24 cellular contexts compared by ENCODE assay signal in the genomic region with DNA sequence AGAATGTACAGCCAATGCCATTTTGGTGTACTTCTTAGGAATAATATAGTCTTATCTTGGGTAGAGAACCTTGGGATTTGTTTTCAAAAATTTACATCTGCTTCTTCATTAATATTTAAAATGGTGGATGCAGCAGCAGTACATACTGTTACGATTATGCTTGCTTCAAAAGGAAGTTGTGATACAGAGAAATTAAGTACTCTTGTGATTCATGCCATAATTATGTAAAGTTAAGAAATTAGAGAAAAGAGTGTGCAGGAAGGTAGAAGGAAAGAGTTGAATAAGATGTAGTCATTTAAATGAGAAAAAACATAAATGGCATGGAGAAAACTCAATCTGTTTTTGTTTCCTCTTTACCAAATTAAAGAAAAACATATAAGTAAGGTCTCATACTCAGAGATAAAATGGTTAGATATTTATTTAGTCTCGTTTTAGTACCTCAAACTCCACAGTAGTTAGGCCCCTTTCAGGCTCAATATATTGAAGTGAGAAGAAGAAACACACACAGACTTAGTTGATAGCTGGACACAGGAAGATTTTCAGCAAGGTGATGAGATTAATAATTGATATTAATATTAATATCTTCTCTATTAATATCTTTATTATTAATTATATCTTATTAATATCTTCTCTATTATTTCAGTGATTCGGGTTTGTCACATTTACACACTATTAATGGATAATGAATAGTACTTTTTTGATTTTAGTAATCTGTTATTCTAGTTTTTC.
DNase-seq lines count a peak whose midpoint lies in the region; ATAC-seq, FAIRE-seq and TF ChIP-seq lines count a peak whose summit lies in the region.
"Had no signal": no experiment of that assay in that cellular context is flagged by ENCODE, and none has a peak within 500 bp of the region (broad histone marks: within the 10 kb centered on the region; RNA-seq: fewer than 3 reads in every experiment).

No MANE protein-coding gene starts in this region.

- H4K20me1 ChIP-seq in HCT116 (ENCODE audit: insufficient read depth), result no peaks in the 10 kb centered on the region
- no peaks in the 10 kb centered on the region for H4K20me1 ChIP-seq in astrocyte (ENCODE audit: insufficient read depth, low read length)

- H4K91ac ChIP-seq in neuronal stem cell (ENCODE audit: low read depth, low read length, poor library complexity), result no peak overlapping the region

- H3K9me2 ChIP-seq in HCT116 (ENCODE audit: insufficient read depth), result no peaks in the 10 kb centered on the region

- H3K27ac ChIP-seq in A549 (peak overlapping the region; percentile 37 to 38; a peak in 4 of 6 replicates), HCT116 (ENCODE audit: low read depth, low read length) (no peak overlapping the region), astrocyte (ENCODE audit: low read depth, low read length) (no peak overlapping the region), A673 (ENCODE audit: low read depth, low read length, poor library complexity, severe bottlenecking) (no peak overlapping the region), neuronal stem cell (replicated peaks; ENCODE audit: low read length) (no peak overlapping the region)

- TF ChIP-seq POLR2A in A549 (IDR thresholded peaks at IDR 0.05; ENCODE audit: low read length) (no peak), HCT116 (IDR thresholded peaks at IDR 0.05; ENCODE audit: borderline replicate concordance, extremely low read depth, insufficient read depth, insufficient read length) (no peak)

- H3K4me3 ChIP-seq in A549, result no peak overlapping the region
- H3K4me3 ChIP-seq in HCT116 (replicated peaks in 1 of 2; ENCODE audit: low read depth in 1 of 2, low read length in 2 of 2), result no peak overlapping the region
- H3K4me3 ChIP-seq in astrocyte (ENCODE audit: insufficient read depth, low read depth, low read length), result no peak overlapping the region
- H3K4me3 ChIP-seq in A673 (ENCODE audit: low read depth, low read length, poor library complexity, severe bottlenecking), result no peak overlapping the region
- no peak overlapping the region for H3K4me3 ChIP-seq in neuronal stem cell (ENCODE audit: low read length in 2 of 2)
- H3K4me3 ChIP-seq: spleen had no signal

- H3K18ac ChIP-seq in neuronal stem cell (ENCODE audit: low read length), result no peak overlapping the region

- BruUV-seq in HCT116 (replicated peaks; lab: Mats Ljungman, UMichigan), result no TSS peak
- BruUV-seq in A673 (replicated peaks; lab: Mats Ljungman, UMichigan), result no TSS peak

- H3K36me3 ChIP-seq in HCT116 (ENCODE audit: control insufficient read depth in 1 of 2, insufficient read depth in 2 of 2, low read length in 2 of 2), result no peaks in the 10 kb centered on the region
- H3K36me3 ChIP-seq in astrocyte (ENCODE audit: insufficient read depth, low read length), result no peaks in the 10 kb centered on the region
- H3K36me3 ChIP-seq in A673 (ENCODE audit: insufficient read depth, low read length, poor library complexity, severe bottlenecking), result no peaks in the 10 kb centered on the region
- no peaks in the 10 kb centered on the region for H3K36me3 ChIP-seq in neuronal stem cell (replicated peaks in 1 of 2; ENCODE audit: control insufficient read depth in 2 of 2, insufficient read depth in 2 of 2, low read length in 2 of 2)
- H3K36me3 ChIP-seq: spleen had no signal

- intact Hi-C loops in HCT116 (cut with micrococcal nuclease), result no loop called here
- intact Hi-C loops in Right ventricle myocardium inferior (cut with DNase I), result no loop called here
- intact Hi-C loops in A673 (cut with micrococcal nuclease; ENCODE audit: unreplicated experiment), result no loop called here

- H3K27ac Mint-ChIP-seq in astrocyte (ENCODE audit: unreplicated experiment), result peak overlapping the region; percentile 91
- H3K27ac Mint-ChIP-seq: activated CD4-positive, alpha-beta memory T cell treated with anti-CD3 and anti-CD28 coated beads for 36 hours; activated naive CD8-positive, alpha-beta T cell treated with anti-CD3 and anti-CD28 coated beads, Interleukin-2, amount 10 ng/mL, durations not matched to agents 7 days and 5 days; B cell; type B pancreatic cell had no signal

- no peaks in the 10 kb centered on the region for H3K79me1 ChIP-seq in neuronal stem cell (ENCODE audit: low read depth, low read length)

- no peak for DNase-seq in A549 (ENCODE audit: low read depth in 1 of 2, low spot score in 1 of 2)
- DNase-seq in HCT116 (ENCODE audit: low read depth, low spot score), result no peak
- no peak for DNase-seq in astrocyte (ENCODE audit: low read depth)
- DNase-seq in iris pigment epithelial cell (ENCODE audit: low read depth), result peak; percentile 61
- DNase-seq in Right ventricle myocardium inferior (ENCODE audit: missing footprints), result no peak
- no peak for DNase-seq in A673 (ENCODE audit: low spot score)
- DNase-seq in neuronal stem cell (ENCODE audit: low spot score), result no peak
- DNase-seq: activated CD4-positive, alpha-beta memory T cell treated with anti-CD3 and anti-CD28 coated beads for 36 hours; activated CD4-positive, CD25-positive, alpha-beta regulatory T cell treated with anti-CD3 and anti-CD28 coated beads, Interleukin-2, amount 50 U/mL, for 72 hours; activated CD8-positive, alpha-beta memory T cell treated with anti-CD3 and anti-CD28 coated beads, Interleukin-2, amount 50 U/mL, for 4 hours; activated naive CD8-positive, alpha-beta T cell treated with anti-CD3 and anti-CD28 coated beads, Interleukin-2, amount 10 ng/mL, durations not matched to agents 7 days and 5 days; glutamatergic neuron; Karpas-422; midbrain; NCI-H1048; NCI-H1694; NCI-H510A; NK-92 treated with Interleukin-12 subunit alpha and Interleukin-12 subunit beta, amount 100 ng/mL, for 24 hours; SHP77; spleen had no signal

- TF ChIP-seq RAD21 in A549 (conservative IDR thresholded peaks at IDR 0.05 in 1 of 2, IDR thresholded peaks at IDR 0.05 in 1 of 2) (no peak), HCT116 (IDR thresholded peaks at IDR 0.05; ENCODE audit: low read depth) (no peak)

- H3K4me1 Mint-ChIP-seq in astrocyte (ENCODE audit: low read depth, unreplicated experiment), result peaks cover 11% of the 10 kb centered on the region

- no peak for TF ChIP-seq EP300 in A549 (IDR thresholded peaks at IDR 0.05)

- no peak overlapping the region for H3K4me3 Mint-ChIP-seq in astrocyte (ENCODE audit: unreplicated experiment)
- H3K4me3 Mint-ChIP-seq: activated CD4-positive, alpha-beta memory T cell treated with anti-CD3 and anti-CD28 coated beads for 36 hours; B cell; type B pancreatic cell had no signal

- no peak overlapping the region for H2BK5ac ChIP-seq in neuronal stem cell (ENCODE audit: low read length)

- no peak overlapping the region for H2AK5ac ChIP-seq in neuronal stem cell (ENCODE audit: low read depth, low read length)

- no peaks in the 10 kb centered on the region for H3K27me3 Mint-ChIP-seq in astrocyte (ENCODE audit: low read depth, unreplicated experiment)
- H3K27me3 Mint-ChIP-seq: activated CD4-positive, alpha-beta memory T cell treated with anti-CD3 and anti-CD28 coated beads for 36 hours; activated naive CD8-positive, alpha-beta T cell treated with anti-CD3 and anti-CD28 coated beads, Interleukin-2, amount 10 ng/mL, durations not matched to agents 7 days and 5 days; B cell; naive thymus-derived CD8-positive, alpha-beta T cell; type B pancreatic cell had no signal

- H4K8ac ChIP-seq in neuronal stem cell (ENCODE audit: low read depth, low read length), result no peak overlapping the region

- no peak overlapping the region for H2BK15ac ChIP-seq in neuronal stem cell (ENCODE audit: low read length)

- 57% methylated on average over 3 of the region's 3 CpGs for WGBS in A549 (ENCODE audit: missing lambda C conversion rate)
- WGBS in neuronal stem cell (ENCODE audit: extremely low coverage in 2 of 2, insufficient read length in 2 of 2, insufficient replicate concordance in 1 of 2), 2 donors, result no CpG with 5 or more reads among the region's 3 CpGs

- POLR2A ChIA-PET in A549 (lab: Yijun Ruan, JAX) (no interaction called here), HCT116 (lab: Charles Lee) (no interaction called here), A673 (lab: Charles Lee; ENCODE audit: low non-redundant PET) (no interaction called here)

- H2AFZ ChIP-seq in HCT116 (ENCODE audit: low read depth, low read length, poor library complexity, severe bottlenecking), result no peak overlapping the region
- no peak overlapping the region for H2AFZ ChIP-seq in astrocyte (ENCODE audit: low read depth, low read length)
- H2AFZ ChIP-seq in neuronal stem cell (ENCODE audit: low read length), result no peak overlapping the region

- H3K4me2 ChIP-seq in A549 (peak overlapping the region; percentile 30; the same call in 2 of the 3 replicates), HCT116 (ENCODE audit: low read length) (peak overlapping the region; percentile 22; the same call in 1 of the 2 replicates), astrocyte (ENCODE audit: low read length) (peak overlapping the region; percentile 42), neuronal stem cell (ENCODE audit: insufficient read depth, low read length, poor library complexity, severe bottlenecking) (no peak overlapping the region)

- no peaks in the 10 kb centered on the region for H3K9me3 Mint-ChIP-seq in astrocyte (ENCODE audit: unreplicated experiment)
- H3K9me3 Mint-ChIP-seq: activated CD4-positive, alpha-beta memory T cell treated with anti-CD3 and anti-CD28 coated beads for 36 hours; type B pancreatic cell had no signal

- H2BK12ac ChIP-seq in neuronal stem cell (ENCODE audit: low read length), result no peak overlapping the region

- TF ChIP-seq CTCF in A549 (IDR thresholded peaks at IDR 0.05) (no peak), HCT116 (IDR thresholded peaks at IDR 0.05 in 2 of 3, conservative IDR thresholded peaks at IDR 0.05 in 1 of 3; ENCODE audit: borderline replicate concordance in 1 of 3, insufficient read depth in 1 of 3, low read depth in 2 of 3, low read length in 2 of 3) (no peak), astrocyte (IDR thresholded peaks at IDR 0.05; ENCODE audit: insufficient read depth, low read depth, low read length) (no peak), A673 (conservative IDR thresholded peaks at IDR 0.05; ENCODE audit: low read depth, low read length) (no peak)

- no peak overlapping the region for H3K14ac ChIP-seq in neuronal stem cell (ENCODE audit: low read length)

- no peaks in the 10 kb centered on the region for H3K27me3 ChIP-seq in HCT116 (ENCODE audit: insufficient read depth, low read length)
- no peaks in the 10 kb centered on the region for H3K27me3 ChIP-seq in astrocyte (ENCODE audit: insufficient read depth, low read length)
- H3K27me3 ChIP-seq in A673 (replicated peaks; ENCODE audit: insufficient read depth, low read depth, low read length, poor library complexity), result no peaks in the 10 kb centered on the region
- no peaks in the 10 kb centered on the region for H3K27me3 ChIP-seq in neuronal stem cell (ENCODE audit: control insufficient read depth in 3 of 3, insufficient read depth in 3 of 3, low read depth in 1 of 3, low read length in 3 of 3)
- H3K27me3 ChIP-seq: spleen had no signal

- FAIRE-seq in A549 (lab: Jason Lieb, UNC) (no peak), astrocyte (lab: Jason Lieb, UNC) (no peak)

- H3K23ac ChIP-seq in neuronal stem cell (ENCODE audit: low read depth, low read length, poor library complexity), result no peak overlapping the region

- no peaks in the 10 kb centered on the region for H3K36me3 Mint-ChIP-seq in astrocyte (ENCODE audit: low read depth, unreplicated experiment)
- H3K36me3 Mint-ChIP-seq: activated CD4-positive, alpha-beta memory T cell treated with anti-CD3 and anti-CD28 coated beads for 36 hours; activated naive CD8-positive, alpha-beta T cell treated with anti-CD3 and anti-CD28 coated beads, Interleukin-2, amount 10 ng/mL, durations not matched to agents 7 days and 5 days; naive thymus-derived CD8-positive, alpha-beta T cell; type B pancreatic cell had no signal

- CTCF ChIA-PET in A549 (lab: Yijun Ruan, JAX) (no interaction called here), HCT116 (lab: Charles Lee) (no interaction called here), A673 (lab: Charles Lee) (no interaction called here)

- no peak overlapping the region for H2BK120ac ChIP-seq in neuronal stem cell (ENCODE audit: low read depth, low read length)

- H3K79me2 ChIP-seq in HCT116 (ENCODE audit: insufficient read depth, low read length) (no peaks in the 10 kb centered on the region), astrocyte (ENCODE audit: insufficient read depth, low read length) (no peaks in the 10 kb centered on the region)

- no peak overlapping the region for H3K4ac ChIP-seq in neuronal stem cell (ENCODE audit: low read length)

- H3K9ac ChIP-seq in HCT116 (ENCODE audit: low read length) (no peak overlapping the region), astrocyte (ENCODE audit: low read length) (no peak overlapping the region), neuronal stem cell (ENCODE audit: low read depth, low read length, poor library complexity) (no peak overlapping the region)

- peaks cover 6% of the 10 kb centered on the region; the same call in 2 of the 3 replicates for H3K4me1 ChIP-seq in A549
- H3K4me1 ChIP-seq in HCT116 (ENCODE audit: control insufficient read depth in 1 of 2, insufficient read depth in 2 of 2, low read length in 2 of 2), result peaks cover 0 to 5% of the 10 kb centered on the region in 2 experiments; a peak in 2 of 4 replicates
- H3K4me1 ChIP-seq in astrocyte (ENCODE audit: insufficient read depth, low read length), result peaks cover 5% of the 10 kb centered on the region
- no peaks in the 10 kb centered on the region for H3K4me1 ChIP-seq in A673 (ENCODE audit: insufficient read depth, low read length, poor library complexity, severe bottlenecking)
- H3K4me1 ChIP-seq in neuronal stem cell (ENCODE audit: control insufficient read depth in 2 of 2, insufficient read depth in 1 of 2, low read depth in 1 of 2, low read length in 2 of 2), result no peaks in the 10 kb centered on the region

- H3K9me3 ChIP-seq in A549 (no peaks in the 10 kb centered on the region), HCT116 (ENCODE audit: control insufficient read depth in 1 of 2, insufficient read depth in 1 of 2, low read depth in 1 of 2, low read length in 2 of 2) (no peaks in the 10 kb centered on the region), astrocyte (ENCODE audit: insufficient read depth, low read depth, low read length) (no peaks in the 10 kb centered on the region), A673 (ENCODE audit: low read depth, low read length, poor library complexity, severe bottlenecking) (no peaks in the 10 kb centered on the region), neuronal stem cell (replicated peaks in 1 of 2; ENCODE audit: control insufficient read depth in 2 of 2, insufficient read depth in 1 of 2, low read depth in 1 of 2, low read length in 2 of 2) (no peaks in the 10 kb centered on the region)
- H3K9me3 ChIP-seq: spleen had no signal

- ATAC-seq in A549 (no peak), HCT116 (no peak), Right ventricle myocardium inferior (no peak), GM21360 (IDR thresholded peaks at IDR 0.05; ENCODE audit: unreplicated experiment) (no peak)

- RAD21 ChIA-PET in HCT116 (lab: Charles Lee; ENCODE audit: low non-redundant PET in 1 of 2, low total read pairs in 2 of 2, uncharacterized antibody in 2 of 2, unreplicated experiment in 2 of 2), result no interaction called here

Comparison
In these comparisons a context has a peak if more than half of its experiments do, and no peak if none do; other contexts are left out.
1. H3K27ac ChIP-seq: peak in A549 (2 of 2); none in HCT116 (single experiment), astrocyte (single experiment), A673 (single experiment) and neuronal stem cell (single experiment).